8 cellular contexts compared by ENCODE assay signal in the genomic region with DNA sequence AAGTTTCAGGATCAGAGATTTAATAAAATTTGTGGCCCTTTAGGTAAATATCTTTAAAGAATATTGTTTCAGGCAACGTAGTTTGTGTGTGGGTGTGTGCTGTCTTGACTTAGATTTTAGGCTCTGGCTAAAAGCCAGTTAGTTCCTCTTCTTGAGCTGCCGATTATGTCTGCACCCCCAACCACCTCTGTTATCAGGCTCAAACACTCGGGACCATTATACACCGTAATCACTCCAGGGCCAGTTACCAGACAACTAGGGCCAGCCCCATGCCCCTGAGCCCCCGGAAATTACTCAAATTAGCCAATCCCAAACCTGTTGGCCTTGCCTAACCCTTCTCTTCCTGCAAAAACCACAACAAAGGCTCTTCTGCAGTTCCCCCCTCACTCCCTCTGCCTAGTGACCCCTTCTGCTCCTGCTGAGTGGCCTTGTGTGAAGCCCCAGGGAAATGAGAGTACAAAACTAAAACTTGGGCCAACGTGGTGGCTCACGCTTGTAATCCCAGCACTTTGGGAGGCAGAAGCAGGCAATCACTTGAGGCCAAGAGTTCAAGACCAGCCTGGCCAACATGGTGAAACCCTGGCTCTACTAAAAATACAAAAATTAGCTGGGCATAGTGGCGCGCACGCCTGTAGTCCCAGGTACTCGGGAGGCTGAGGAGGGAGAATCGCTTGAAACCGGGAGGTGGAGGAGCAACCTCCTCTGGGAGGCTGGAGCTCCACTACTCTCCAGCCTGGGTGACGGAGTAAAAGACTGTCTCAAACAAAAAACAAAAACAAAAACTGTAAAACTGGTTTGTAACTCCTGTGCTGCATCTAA. TPM values are rescaled to one million over a fixed set of nuclear protein-coding genes. Genes with fewer than 3 reads are reported as not detected.
DNase-seq lines count a peak whose midpoint lies in the region; ATAC-seq and TF ChIP-seq lines count a peak whose summit lies in the region.

No MANE protein-coding gene starts in this region.

- H2AFZ ChIP-seq in PC-3 (ENCODE audit: low read length) = no peak overlapping the region

- H3K4me2 ChIP-seq in PC-3 (ENCODE audit: low read length) = no peak overlapping the region

- H3K27me3 Mint-ChIP-seq in activated B cell treated with CpG ODN at 0.5 μM for 24 hours = no peaks in the 10 kb centered on the region

- H3K4me1 ChIP-seq in mucosa of descending colon (ENCODE audit: low read depth) (peaks cover 10% of the 10 kb centered on the region), PC-3 (ENCODE audit: insufficient read depth, low read length) (peaks cover 14% of the 10 kb centered on the region)

- peaks cover 7% of the 10 kb centered on the region for H3F3A ChIP-seq in PC-3 (ENCODE audit: low read length, unreplicated experiment)

- no peaks in the 10 kb centered on the region for H3K79me2 ChIP-seq in PC-3 (ENCODE audit: low read length)

- no peaks in the 10 kb centered on the region for H3K36me3 ChIP-seq in mucosa of descending colon (ENCODE audit: low read depth)
- H3K36me3 ChIP-seq in PC-3 (ENCODE audit: low read depth, low read length) = no peaks in the 10 kb centered on the region

- H3K27ac Mint-ChIP-seq in activated B cell treated with CpG ODN at 0.5 μM for 24 hours = peak overlapping the region; percentile 94

- POLR2A ChIA-PET in activated B cell treated with CpG ODN at 0.5 μM for 24 hours (lab: Charles Lee) (interaction anchor here (0.7 to 5.5 kb wide), 7 partner anchors 9 to 1583 kb away, joined by 3 to 128 read pairs (median 7); a partner anchor contains a TSS), PC-3 (lab: Charles Lee; ENCODE audit: unreplicated experiment) (no interaction called here)

- H3K27me3 ChIP-seq in PC-3 (ENCODE audit: low read length) = no peaks in the 10 kb centered on the region

- BruUV-seq in PC-3 (replicated peaks; lab: Mats Ljungman, UMichigan) = no TSS peak

- peak overlapping the region; percentile 61 for H3K4me3 Mint-ChIP-seq in activated B cell treated with CpG ODN at 0.5 μM for 24 hours

- DNase-seq in GM10266 (ENCODE audit: extremely low spot score) = peak; percentile 79
- DNase-seq in activated B cell treated with CpG ODN at 0.5 μM for 24 hours = peak; percentile 43
- no peak for DNase-seq in mucosa of descending colon
- DNase-seq in PC-3 = no peak
- DNase-seq in NCI-H2196 treated with DMSO at 0.1 percent for 48 hours (lab: John Stamatoyannopoulos, UW; ENCODE audit: unreplicated experiment) = no peak

- H3K4me3 ChIP-seq in mucosa of descending colon (no peak overlapping the region), PC-3 (ENCODE audit: low read length) (no peak overlapping the region)

- intact Hi-C loops in activated B cell treated with CpG ODN at 0.5 μM for 24 hours (cut with micrococcal nuclease) (no loop called here), mucosa of descending colon (cut with DNase I, micrococcal nuclease) (no loop called here), PC-3 (cut with micrococcal nuclease) (no loop called here)

- no peaks in the 10 kb centered on the region for H3K9me2 ChIP-seq in PC-3 (replicated peaks; ENCODE audit: low read length)

- no peaks in the 10 kb centered on the region for H3K36me3 Mint-ChIP-seq in activated B cell treated with CpG ODN at 0.5 μM for 24 hours (ENCODE audit: low read depth)

- TF ChIP-seq CTCF in GM10266 (IDR thresholded peaks at IDR 0.05; ENCODE audit: control insufficient read depth, insufficient read depth, low read depth, missing control alignments) = no peak
- no peak for TF ChIP-seq CTCF in activated B cell treated with CpG ODN at 0.5 μM for 24 hours (IDR thresholded peaks at IDR 0.05)
- no peak for TF ChIP-seq CTCF in mucosa of descending colon (IDR thresholded peaks at IDR 0.05)
- no peak for TF ChIP-seq CTCF in PC-3 (conservative IDR thresholded peaks at IDR 0.05; ENCODE audit: low read depth, low read length)

- ATAC-seq in HG03354 (IDR thresholded peaks at IDR 0.05; ENCODE audit: poor library complexity, severe bottlenecking, unreplicated experiment) (peak; percentile 23), activated B cell treated with CpG ODN at 0.5 μM for 24 hours (ENCODE audit: low read depth) (peak; percentile 53), mucosa of descending colon (peak; percentile 2), PC-3 (no peak), GM21717 (IDR thresholded peaks at IDR 0.05; ENCODE audit: unreplicated experiment) (no peak), GM19463 (IDR thresholded peaks at IDR 0.05; ENCODE audit: unreplicated experiment) (no peak)

- H3K4me1 Mint-ChIP-seq in activated B cell treated with CpG ODN at 0.5 μM for 24 hours = peaks cover 36% of the 10 kb centered on the region

- H3K9me3 Mint-ChIP-seq in activated B cell treated with CpG ODN at 0.5 μM for 24 hours = no peaks in the 10 kb centered on the region

- no peak overlapping the region for H3K9ac ChIP-seq in PC-3 (ENCODE audit: low read length)

- H3K9me3 ChIP-seq in mucosa of descending colon (no peaks in the 10 kb centered on the region), PC-3 (ENCODE audit: low read length) (no peaks in the 10 kb centered on the region)

- CTCF ChIA-PET in activated B cell treated with CpG ODN at 0.5 μM for 24 hours (lab: Charles Lee) (no interaction called here), PC-3 (lab: Charles Lee) (no interaction called here)

- no peak overlapping the region for H3K27ac ChIP-seq in PC-3 (ENCODE audit: low read length)

- no peaks in the 10 kb centered on the region for H4K20me1 ChIP-seq in PC-3 (ENCODE audit: low read length)

RNA-seq across cellular contexts. Expression of a gene that starts 9.2 kb away (rescaled TPM):
- 253 and 255 TPM in 2 replicates for total RNA-seq in activated B cell treated with CpG ODN at 0.5 μM for 24 hours
- 100 to 1,000 TPM; 212 to 229 (median 227) TPM for total RNA-seq in mucosa of descending colon
- total RNA-seq in PC-3 (2014; rRNA removed) = 417 and 421 TPM in 2 replicates

RNA-seq across cellular contexts. Expression of a gene that starts 18.8 kb away (rescaled TPM):
- total RNA-seq in activated B cell treated with CpG ODN at 0.5 μM for 24 hours (2.9 and 3.4 TPM in 2 replicates), mucosa of descending colon (1 to 10 TPM; 4.2 to 7.6 (median 7.5) TPM), PC-3 (2014; rRNA removed) (7.0 and 9.4 TPM in 2 replicates)

RNA-seq across cellular contexts. Expression of a gene that starts 46.7 kb away (rescaled TPM):
- total RNA-seq in activated B cell treated with CpG ODN at 0.5 μM for 24 hours (not detected in 2 replicates), mucosa of descending colon (not detected), PC-3 (2014; rRNA removed) (not detected in 2 replicates)

Comparison
In these comparisons a context has a peak if more than half of its experiments do, and no peak if none do; other contexts are left out.
1. DNase-seq: peak in GM10266 (single experiment) and activated B cell treated with CpG ODN at 0.5 μM for 24 hours (single experiment); none in mucosa of descending colon (0 of 3), PC-3 (single experiment) and NCI-H2196 treated with DMSO at 0.1 percent for 48 hours (single experiment).
2. ATAC-seq: peak in HG03354 (single experiment), activated B cell treated with CpG ODN at 0.5 μM for 24 hours (single experiment) and mucosa of descending colon (single experiment); none in PC-3 (single experiment), GM21717 (single experiment) and GM19463 (single experiment).